Comparison of ENCODE assay signal across 12 cellular contexts in genomic region chr3:47961036-47961435, GRCh38.
"Had no signal": no experiment of that assay in that cellular context is flagged by ENCODE, and none has a peak within 500 bp of the region (broad histone marks: within the 10 kb centered on the region; RNA-seq: fewer than 3 reads in every experiment).

No MANE protein-coding gene starts in this region.

- H3K4me3 Mint-ChIP-seq: activated T-cell treated with anti-CD3 and anti-CD28 coated beads, Interleukin-2, amount 50 U/mL, for 24 hours; brain; stimulated activated effector memory CD8-positive, alpha-beta T cell treated with anti-CD3 and anti-CD28 coated beads, Interleukin-12 subunit alpha, Interleukin-12 subunit beta, amount 100 ng/mL, for 72 hours had no signal

- H3K27ac ChIP-seq: coronary artery, lower lobe of right lung, neutrophil had no signal

- ATAC-seq: lower lobe of right lung; stimulated activated effector memory CD8-positive, alpha-beta T cell treated with anti-CD3 and anti-CD28 coated beads, Interleukin-12 subunit alpha, Interleukin-12 subunit beta, amount 100 ng/mL, for 72 hours had no signal

- H3K4me3 ChIP-seq: coronary artery, lower lobe of right lung had no signal

- DNase-seq: amygdala, glutamatergic neuron, lower lobe of right lung, midbrain, posterior cingulate gyrus, retina had no signal

- H3K27me3 ChIP-seq: neutrophil had no signal

- H3K27ac Mint-ChIP-seq: activated naive CD4-positive, alpha-beta T cell treated with anti-CD3 and anti-CD28 coated beads, Interleukin-2, amount 50 U/mL, for 24 hours; activated T-cell treated with anti-CD3 and anti-CD28 coated beads, Interleukin-2, amount 50 U/mL, for 24 hours; stimulated activated effector memory CD8-positive, alpha-beta T cell treated with anti-CD3 and anti-CD28 coated beads, Interleukin-12 subunit alpha, Interleukin-12 subunit beta, amount 100 ng/mL, for 72 hours had no signal

- H3K9me3 Mint-ChIP-seq: activated naive CD4-positive, alpha-beta T cell treated with anti-CD3 and anti-CD28 coated beads, Interleukin-2, amount 50 U/mL, for 24 hours; activated T-cell treated with anti-CD3 and anti-CD28 coated beads, Interleukin-2, amount 50 U/mL, for 24 hours; stimulated activated effector memory CD8-positive, alpha-beta T cell treated with anti-CD3 and anti-CD28 coated beads, Interleukin-12 subunit alpha, Interleukin-12 subunit beta, amount 100 ng/mL, for 72 hours had no signal

- H3K36me3 ChIP-seq: lower lobe of right lung, neutrophil had no signal

- H3K27me3 Mint-ChIP-seq: activated naive CD4-positive, alpha-beta T cell treated with anti-CD3 and anti-CD28 coated beads, Interleukin-2, amount 50 U/mL, for 24 hours; activated T-cell treated with anti-CD3 and anti-CD28 coated beads, Interleukin-2, amount 50 U/mL, for 24 hours; brain had no signal

- H3K9me3 ChIP-seq: lower lobe of right lung, neutrophil had no signal
